In the genomic region with DNA sequence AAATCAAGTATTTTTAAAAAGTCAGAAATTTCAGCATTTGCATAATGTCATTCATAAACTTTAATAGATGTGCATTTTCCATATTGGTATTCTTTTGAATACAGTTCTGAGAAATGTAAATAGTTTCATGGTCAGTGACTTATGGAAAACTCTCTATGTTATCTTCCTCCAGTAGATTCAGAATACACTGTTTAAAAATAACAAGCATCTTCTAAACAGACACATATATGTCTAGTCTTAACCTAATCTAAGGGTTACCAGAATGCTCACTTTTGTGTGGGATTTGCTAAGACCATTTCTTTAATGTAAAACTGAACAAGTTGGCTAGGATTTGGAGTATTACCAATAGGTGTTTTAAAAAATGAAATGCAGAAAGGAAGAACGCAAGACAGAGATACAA, we compare ENCODE assay signal across 20 cellular contexts.
DNase-seq lines count a peak whose midpoint lies in the region; ATAC-seq and TF ChIP-seq lines count a peak whose summit lies in the region.
"Had no signal": no experiment of that assay in that cellular context is flagged by ENCODE, and none has a peak within 500 bp of the region (broad histone marks: within the 10 kb centered on the region; RNA-seq: fewer than 3 reads in every experiment).

No MANE protein-coding gene starts in this region.

- ATAC-seq in activated CD4-positive, alpha-beta T cell treated with anti-CD3 and anti-CD28 coated beads for 36 hours = peak; percentile 18
- ATAC-seq in activated naive CD8-positive, alpha-beta T cell treated with anti-CD3 and anti-CD28 coated beads, Interleukin-2, amount 10 ng/mL, durations not matched to agents 7 days and 5 days (ENCODE audit: low read depth) = peak; percentile 56
- peak; percentile 66 for ATAC-seq in activated T-helper 17 cell treated with anti-CD3 and anti-CD28 coated beads, Interleukin-2, amount 50 U/mL, for 72 hours (replicated peaks)
- no peak for ATAC-seq in gastroesophageal sphincter
- ATAC-seq: HepG2 had no signal

- H3K27me3 Mint-ChIP-seq in activated CD4-positive, alpha-beta T cell treated with anti-CD3 and anti-CD28 coated beads for 36 hours = peaks cover 2% of the 10 kb centered on the region
- H3K27me3 Mint-ChIP-seq in activated naive CD8-positive, alpha-beta T cell treated with anti-CD3 and anti-CD28 coated beads, Interleukin-2, amount 10 ng/mL, durations not matched to agents 7 days and 5 days = no peaks in the 10 kb centered on the region
- H3K27me3 Mint-ChIP-seq in activated naive CD8-positive, alpha-beta T cell treated with anti-CD3 and anti-CD28 coated beads for 36 hours = no peaks in the 10 kb centered on the region
- H3K27me3 Mint-ChIP-seq in activated T-helper 17 cell treated with anti-CD3 and anti-CD28 coated beads, Interleukin-2, amount 50 U/mL, for 72 hours = no peaks in the 10 kb centered on the region

- H3K27ac Mint-ChIP-seq in activated CD4-positive, alpha-beta T cell treated with anti-CD3 and anti-CD28 coated beads for 36 hours = no peak overlapping the region
- H3K27ac Mint-ChIP-seq in activated naive CD8-positive, alpha-beta T cell treated with anti-CD3 and anti-CD28 coated beads, Interleukin-2, amount 10 ng/mL, durations not matched to agents 7 days and 5 days = no peak overlapping the region
- H3K27ac Mint-ChIP-seq in activated naive CD8-positive, alpha-beta T cell treated with anti-CD3 and anti-CD28 coated beads for 36 hours = no peak overlapping the region
- H3K27ac Mint-ChIP-seq in activated T-helper 17 cell treated with anti-CD3 and anti-CD28 coated beads, Interleukin-2, amount 50 U/mL, for 72 hours = no peak overlapping the region
- H3K27ac Mint-ChIP-seq: CD4-positive, CD25-positive, alpha-beta regulatory T cell; CD8-positive, alpha-beta memory T cell had no signal

- in situ Hi-C loops in GM13977 (cut with MboI; ENCODE audit: low pct_unique_long_range_greater_than_20kb, low sequenced_read_pairs, unreplicated experiment) = no loop called here

- H3K4me3 ChIP-seq in gastroesophageal sphincter = no peak overlapping the region
- H3K4me3 ChIP-seq: GM23248, HAP-1 had no signal

- TF ChIP-seq CTCF in GM13977 (IDR thresholded peaks at IDR 0.05; ENCODE audit: extremely low read depth, insufficient read depth, missing control alignments) (no peak), gastroesophageal sphincter (IDR thresholded peaks at IDR 0.05) (no peak)

- H3K36me3 ChIP-seq in gastroesophageal sphincter = no peaks in the 10 kb centered on the region
- H3K36me3 ChIP-seq: BE2C, HAP-1 had no signal

- no peaks in the 10 kb centered on the region for H3K36me3 Mint-ChIP-seq in activated CD4-positive, alpha-beta T cell treated with anti-CD3 and anti-CD28 coated beads for 36 hours (ENCODE audit: low read depth)
- no peaks in the 10 kb centered on the region for H3K36me3 Mint-ChIP-seq in activated naive CD8-positive, alpha-beta T cell treated with anti-CD3 and anti-CD28 coated beads, Interleukin-2, amount 10 ng/mL, durations not matched to agents 7 days and 5 days
- H3K36me3 Mint-ChIP-seq in activated naive CD8-positive, alpha-beta T cell treated with anti-CD3 and anti-CD28 coated beads for 36 hours = no peaks in the 10 kb centered on the region
- H3K36me3 Mint-ChIP-seq in activated T-helper 17 cell treated with anti-CD3 and anti-CD28 coated beads, Interleukin-2, amount 50 U/mL, for 72 hours (ENCODE audit: low read depth) = no peaks in the 10 kb centered on the region
- H3K36me3 Mint-ChIP-seq: CD4-positive, CD25-positive, alpha-beta regulatory T cell; CD8-positive, alpha-beta memory T cell had no signal

- H3K4me3 Mint-ChIP-seq in activated CD4-positive, alpha-beta T cell treated with anti-CD3 and anti-CD28 coated beads for 36 hours = no peak overlapping the region
- H3K4me3 Mint-ChIP-seq in activated naive CD8-positive, alpha-beta T cell treated with anti-CD3 and anti-CD28 coated beads, Interleukin-2, amount 10 ng/mL, durations not matched to agents 7 days and 5 days = no peak overlapping the region
- H3K4me3 Mint-ChIP-seq in activated naive CD8-positive, alpha-beta T cell treated with anti-CD3 and anti-CD28 coated beads for 36 hours = no peak overlapping the region
- no peak overlapping the region for H3K4me3 Mint-ChIP-seq in activated T-helper 17 cell treated with anti-CD3 and anti-CD28 coated beads, Interleukin-2, amount 50 U/mL, for 72 hours
- H3K4me3 Mint-ChIP-seq: CD4-positive, CD25-positive, alpha-beta regulatory T cell; CD8-positive, alpha-beta memory T cell had no signal

- H3K4me1 Mint-ChIP-seq in activated CD4-positive, alpha-beta T cell treated with anti-CD3 and anti-CD28 coated beads for 36 hours = no peaks in the 10 kb centered on the region
- no peaks in the 10 kb centered on the region for H3K4me1 Mint-ChIP-seq in activated naive CD8-positive, alpha-beta T cell treated with anti-CD3 and anti-CD28 coated beads, Interleukin-2, amount 10 ng/mL, durations not matched to agents 7 days and 5 days
- H3K4me1 Mint-ChIP-seq in activated naive CD8-positive, alpha-beta T cell treated with anti-CD3 and anti-CD28 coated beads for 36 hours = no peaks in the 10 kb centered on the region
- H3K4me1 Mint-ChIP-seq in activated T-helper 17 cell treated with anti-CD3 and anti-CD28 coated beads, Interleukin-2, amount 50 U/mL, for 72 hours = no peaks in the 10 kb centered on the region
- H3K4me1 Mint-ChIP-seq: CD4-positive, CD25-positive, alpha-beta regulatory T cell; CD8-positive, alpha-beta memory T cell had no signal

- H3K27ac ChIP-seq in gastroesophageal sphincter = no peak overlapping the region
- H3K27ac ChIP-seq: GM23248 had no signal

- no peak for DNase-seq in activated CD4-positive, alpha-beta T cell treated with anti-CD3 and anti-CD28 coated beads for 36 hours
- DNase-seq in activated CD4-positive, alpha-beta T cell treated with anti-CD3 and anti-CD28 coated beads, Interleukin-2, amount 50 U/mL, for 48 hours = no peak
- DNase-seq in activated naive CD8-positive, alpha-beta T cell treated with anti-CD3 and anti-CD28 coated beads, Interleukin-2, amount 10 ng/mL, durations not matched to agents 7 days and 5 days = no peak
- no peak for DNase-seq in activated naive CD8-positive, alpha-beta T cell treated with anti-CD3 and anti-CD28 coated beads for 36 hours
- DNase-seq in GM13977 (ENCODE audit: low spot score) = no peak
- DNase-seq: ACHN; BE2C; C1 segment of cervical spinal cord; CD8-positive, alpha-beta memory T cell; COR-L47; DMS 273 treated with DMSO at 0.1 percent for 48 hours; DMS53; DND-41; EL; GM23248 had no signal

- POLR2A ChIA-PET in activated CD4-positive, alpha-beta T cell treated with anti-CD3 and anti-CD28 coated beads for 36 hours (lab: Charles Lee) = no interaction called here
- POLR2A ChIA-PET in activated naive CD8-positive, alpha-beta T cell treated with anti-CD3 and anti-CD28 coated beads, Interleukin-2, amount 10 ng/mL, durations not matched to agents 7 days and 5 days (lab: Charles Lee) = no interaction called here

- no peaks in the 10 kb centered on the region for H3K4me1 ChIP-seq in gastroesophageal sphincter
- H3K4me1 ChIP-seq: BE2C, HAP-1 had no signal

- CTCF ChIA-PET in activated CD4-positive, alpha-beta T cell treated with anti-CD3 and anti-CD28 coated beads for 36 hours (lab: Charles Lee) = no interaction called here

- no peaks in the 10 kb centered on the region for H3K9me3 Mint-ChIP-seq in activated CD4-positive, alpha-beta T cell treated with anti-CD3 and anti-CD28 coated beads for 36 hours (ENCODE audit: low read depth)
- no peaks in the 10 kb centered on the region for H3K9me3 Mint-ChIP-seq in activated naive CD8-positive, alpha-beta T cell treated with anti-CD3 and anti-CD28 coated beads, Interleukin-2, amount 10 ng/mL, durations not matched to agents 7 days and 5 days
- H3K9me3 Mint-ChIP-seq in activated naive CD8-positive, alpha-beta T cell treated with anti-CD3 and anti-CD28 coated beads for 36 hours = no peaks in the 10 kb centered on the region
- no peaks in the 10 kb centered on the region for H3K9me3 Mint-ChIP-seq in activated T-helper 17 cell treated with anti-CD3 and anti-CD28 coated beads, Interleukin-2, amount 50 U/mL, for 72 hours
- H3K9me3 Mint-ChIP-seq: CD8-positive, alpha-beta memory T cell had no signal

- WGBS in gastroesophageal sphincter (ENCODE audit: low coverage in 1 of 2), 2 donors = 78% methylated on average over 1 of the region's 1 CpG; no CpG with 5 or more reads in 1 of the 2 donors

- no peak for TF ChIP-seq POLR2A in gastroesophageal sphincter (IDR thresholded peaks at IDR 0.05)

- intact Hi-C loops in activated CD4-positive, alpha-beta T cell treated with anti-CD3 and anti-CD28 coated beads for 36 hours (cut with DNase I, micrococcal nuclease) = no loop called here

- H3K27me3 ChIP-seq in gastroesophageal sphincter = no peaks in the 10 kb centered on the region
- H3K27me3 ChIP-seq: BE2C had no signal

- no peak for TF ChIP-seq EP300 in gastroesophageal sphincter (IDR thresholded peaks at IDR 0.05)

- no peaks in the 10 kb centered on the region for H3K9me3 ChIP-seq in gastroesophageal sphincter
- H3K9me3 ChIP-seq: BE2C, HAP-1 had no signal
